Comparison of ENCODE assay signal across 11 cellular contexts in the genomic region with DNA sequence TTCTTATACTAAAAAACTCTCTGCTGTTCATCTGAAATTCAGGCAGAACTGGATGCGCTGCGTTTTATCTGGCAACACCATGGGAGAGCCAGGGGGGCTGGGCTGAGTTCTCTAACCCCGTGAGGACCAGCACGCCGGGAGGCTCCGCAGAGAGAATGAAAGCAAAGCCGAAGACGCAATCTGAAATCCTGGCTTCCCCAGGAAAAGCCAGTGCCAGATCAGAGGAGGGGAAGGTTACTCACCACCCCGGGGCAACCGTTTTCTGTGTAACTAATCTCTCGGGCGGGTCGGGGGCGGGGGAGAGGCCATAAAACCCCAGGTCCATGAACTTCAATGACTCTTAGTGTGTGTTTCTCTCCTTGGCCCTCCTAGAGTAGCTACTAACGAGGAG.
DNase-seq lines count a peak whose midpoint lies in the region; ATAC-seq and TF ChIP-seq lines count a peak whose summit lies in the region.
"Had no signal": no experiment of that assay in that cellular context is flagged by ENCODE, and none has a peak within 500 bp of the region (broad histone marks: within the 10 kb centered on the region; RNA-seq: fewer than 3 reads in every experiment).

No MANE protein-coding gene starts in this region.

- peaks cover 1 to 6% (median 2%) of the 10 kb centered on the region in 3 donors for H3K4me1 Mint-ChIP-seq in T-cell

- H3K27me3 Mint-ChIP-seq in T-cell = peaks cover 26 to 34% of the 10 kb centered on the region in 2 donors

- H3K36me3 ChIP-seq in HAP-1 (replicated peaks) = no peaks in the 10 kb centered on the region

- no peaks in the 10 kb centered on the region for H3K27me3 ChIP-seq in HAP-1 (ENCODE audit: low read depth)

- H3K4me3 Mint-ChIP-seq in T-cell = no peak overlapping the region
- H3K4me3 Mint-ChIP-seq: activated CD4-positive, alpha-beta T cell treated with anti-CD3 and anti-CD28 coated beads for 36 hours had no signal

- DNase-seq in DMS79 treated with DMSO at 0.1 percent for 48 hours (lab: John Stamatoyannopoulos, UW) = peak; percentile 25
- peak; percentile 45 for DNase-seq in SK-MEL-5 (ENCODE audit: low read depth, low spot score)
- peak; percentile 49 for DNase-seq in fibroblast of villous mesenchyme (ENCODE audit: low read depth)
- DNase-seq in posterior vena cava (ENCODE audit: low spot score) = peak; percentile 69
- no peak for DNase-seq in NCI-H82 (lab: John Stamatoyannopoulos, UW)
- no peak for DNase-seq in T-cell
- no peak for DNase-seq in HAP-1 (ENCODE audit: low spot score in 2 of 2)
- DNase-seq: activated CD4-positive, alpha-beta T cell treated with anti-CD3 and anti-CD28 coated beads for 36 hours; amniotic stem cell; occipital lobe had no signal

- in situ Hi-C loops in SK-MEL-5 (cut with HindIII; ENCODE audit: low pct_unique_long_range_greater_than_20kb, low sequenced_read_pairs) (no loop called here), HAP-1 (cut with MboI; ENCODE audit: low sequenced_read_pairs) (no loop called here)

- no peaks in the 10 kb centered on the region for H3K9me3 ChIP-seq in HAP-1

- H3K4me3 ChIP-seq in fibroblast of villous mesenchyme (ENCODE audit: low read depth, low read length) (peak overlapping the region; percentile 12), HAP-1 (no peak overlapping the region)

- no peaks in the 10 kb centered on the region for H3K9me3 Mint-ChIP-seq in T-cell

- CTCF ChIA-PET in T-cell (lab: Charles Lee) = no interaction called here

- H3K4me1 ChIP-seq in HAP-1 = no peaks in the 10 kb centered on the region

- H3K36me3 Mint-ChIP-seq in T-cell = no peaks in the 10 kb centered on the region

- intact Hi-C loops in posterior vena cava (cut with DNase I) = no loop called here

- no peak overlapping the region for H3K27ac Mint-ChIP-seq in T-cell
- H3K27ac Mint-ChIP-seq: activated CD4-positive, alpha-beta T cell treated with anti-CD3 and anti-CD28 coated beads for 36 hours had no signal

- no peak for TF ChIP-seq CTCF in fibroblast of villous mesenchyme (IDR thresholded peaks at IDR 0.05; ENCODE audit: insufficient read depth, low read depth, low read length)

- ATAC-seq in GM19324 (IDR thresholded peaks at IDR 0.05; ENCODE audit: low FRiP score, unreplicated experiment) (no peak), T-cell (replicated peaks in 1 of 4) (no peak)
- ATAC-seq: activated CD4-positive, alpha-beta T cell treated with anti-CD3 and anti-CD28 coated beads for 36 hours had no signal

- POLR2A ChIA-PET in T-cell (lab: Charles Lee) = no interaction called here

Comparison
In these comparisons a context has a peak if more than half of its experiments do, and no peak if none do; other contexts are left out.
1. DNase-seq: peak in DMS79 treated with DMSO at 0.1 percent for 48 hours (single experiment), SK-MEL-5 (single experiment), fibroblast of villous mesenchyme (single experiment) and posterior vena cava (single experiment); none in NCI-H82 (single experiment), T-cell (0 of 34) and HAP-1 (0 of 2).